Comparison of ENCODE assay signal across 8 cellular contexts in genomic region chr9:29212590-29213373, GRCh38. TPM values are rescaled to one million over a fixed set of nuclear protein-coding genes. Genes with fewer than 3 reads are reported as not detected.
DNase-seq lines count a peak whose midpoint lies in the region; ATAC-seq and TF ChIP-seq lines count a peak whose summit lies in the region.

No MANE protein-coding gene starts in this region.

- no peaks in the 10 kb centered on the region for H3K9me3 ChIP-seq in ectodermal cell (ENCODE audit: control insufficient read depth, low read length)
- H3K9me3 ChIP-seq in neural cell (ENCODE audit: low read length) = no peaks in the 10 kb centered on the region

- TF ChIP-seq CTCF in neural cell (IDR thresholded peaks at IDR 0.05; ENCODE audit: poor library complexity, severe bottlenecking) = no peak

- peaks cover 8% of the 10 kb centered on the region for H3K4me1 ChIP-seq in ectodermal cell (ENCODE audit: control insufficient read depth, insufficient read depth, low read length)

- peaks cover 5% of the 10 kb centered on the region for H4K20me1 ChIP-seq in neural cell (ENCODE audit: insufficient read depth)

- H2AFZ ChIP-seq in neural cell (ENCODE audit: low read depth, low read length) = peak overlapping the region; percentile 40

- H3K9me2 ChIP-seq in neural cell (ENCODE audit: insufficient read depth, low read length) = no peaks in the 10 kb centered on the region

- peak overlapping the region; percentile 52 for H3K4me3 ChIP-seq in ectodermal cell (ENCODE audit: insufficient read depth, low read depth, low read length)
- H3K4me3 ChIP-seq in neural cell (ENCODE audit: low read length) = peak overlapping the region; percentile 83

- no peak overlapping the region for H3K27ac ChIP-seq in ectodermal cell (ENCODE audit: insufficient read depth, low read depth, low read length, poor library complexity, severe bottlenecking)
- H3K27ac ChIP-seq in neural cell (ENCODE audit: low read length) = peak overlapping the region; percentile 19

- no peak for ATAC-seq in HG02798 (IDR thresholded peaks at IDR 0.05; ENCODE audit: poor library complexity, unreplicated experiment)

- H3K27me3 ChIP-seq in ectodermal cell (ENCODE audit: control insufficient read depth, insufficient read depth, low read length, poor library complexity, severe bottlenecking) (peaks cover 70% of the 10 kb centered on the region), neural cell (ENCODE audit: insufficient read depth, low read depth, low read length) (peaks cover 26% of the 10 kb centered on the region)

- peak overlapping the region; percentile 66 for H3K4me2 ChIP-seq in neural cell (ENCODE audit: low read length)

- WGBS in ectodermal cell, 2 experiments = 0% methylated on average over 33 of the region's 33 CpGs

- TF ChIP-seq RAD21 in neural cell (conservative IDR thresholded peaks at IDR 0.05) = no peak

- H3K79me2 ChIP-seq in neural cell (replicated peaks; ENCODE audit: insufficient read depth, low read length) = peaks cover 27% of the 10 kb centered on the region

- peak overlapping the region; percentile 71 for H3K9ac ChIP-seq in neural cell (ENCODE audit: low read length)

- no peaks in the 10 kb centered on the region for H3K36me3 ChIP-seq in ectodermal cell (ENCODE audit: control insufficient read depth, insufficient read depth, low read length)
- H3K36me3 ChIP-seq in neural cell (ENCODE audit: insufficient read depth, low read length) = no peaks in the 10 kb centered on the region

- DNase-seq in NCI-H1694 treated with DMSO at 0.1 percent for 48 hours (lab: John Stamatoyannopoulos, UW) = peak; percentile 58
- DNase-seq in NCI-H1694 (lab: John Stamatoyannopoulos, UW) = no peak
- DNase-seq in NCI-H2196 treated with DMSO at 0.1 percent for 48 hours (lab: John Stamatoyannopoulos, UW; ENCODE audit: unreplicated experiment) = peak; percentile 3
- no peak for DNase-seq in cerebellar nuclear complex (lab: John Stamatoyannopoulos, UW)
- no peak for DNase-seq in T1000 (lab: John Stamatoyannopoulos, UW)

- TF ChIP-seq EP300 in neural cell (conservative IDR thresholded peaks at IDR 0.05; ENCODE audit: poor library complexity, severe bottlenecking) = no peak

- no peaks in the 10 kb centered on the region for H3F3A ChIP-seq in neural cell (ENCODE audit: insufficient read depth, low read length, poor library complexity, severe bottlenecking)

TF ChIP-seq in neural cell, 6 proteins besides CTCF, POLR2A, EP300 and RAD21:
- TF ChIP-seq POLR2AphosphoS5 (IDR thresholded peaks at IDR 0.05) (peak; percentile 49), EZH2 (IDR thresholded peaks at IDR 0.05; ENCODE audit: borderline replicate concordance, insufficient read depth, low read length, poor library complexity, severe bottlenecking) (no peak), REST (IDR thresholded peaks at IDR 0.05; ENCODE audit: borderline replicate concordance) (no peak), TAF1 (IDR thresholded peaks at IDR 0.05; ENCODE audit: low read depth) (no peak), SMC3 (conservative IDR thresholded peaks at IDR 0.05; ENCODE audit: poor library complexity) (peak; percentile 13), MXI1 (conservative IDR thresholded peaks at IDR 0.05; ENCODE audit: poor library complexity, severe bottlenecking) (no peak)

RNA-seq across cellular contexts. Expression of gene LINGO2, which starts 0.6 kb away (rescaled TPM):
- 0.30 TPM for polyA plus RNA-seq in ectodermal cell (2013, experiment 1 of 4)
- 0.28 TPM for polyA plus RNA-seq in ectodermal cell (2013, experiment 2 of 4)
- polyA plus RNA-seq in ectodermal cell (2013, experiment 3 of 4) = 0.27 TPM
- polyA plus RNA-seq in ectodermal cell (2013, experiment 4 of 4) = 0.45 TPM
- polyA plus RNA-seq in neural cell = 11.0 and 14.5 TPM in 2 replicates
- polyA minus RNA-seq in neural cell = 68.6 and 74.3 TPM in 2 replicates

Comparison
In these comparisons a context has a peak if more than half of its experiments do, and no peak if none do; other contexts are left out.
1. DNase-seq: peak in NCI-H1694 treated with DMSO at 0.1 percent for 48 hours (single experiment) and NCI-H2196 treated with DMSO at 0.1 percent for 48 hours (single experiment); none in NCI-H1694 (single experiment), cerebellar nuclear complex (0 of 2) and T1000 (single experiment).